Comparison of ENCODE assay signal across 26 cellular contexts in genomic region chr1:195701149-195701548, GRCh38.
DNase-seq lines count a peak whose midpoint lies in the region; ATAC-seq, FAIRE-seq and TF ChIP-seq lines count a peak whose summit lies in the region.
"Had no signal": no experiment of that assay in that cellular context is flagged by ENCODE, and none has a peak within 500 bp of the region (broad histone marks: within the 10 kb centered on the region; RNA-seq: fewer than 3 reads in every experiment).

No MANE protein-coding gene starts in this region.

- POLR2A ChIA-PET in HepG2 (lab: Yijun Ruan, JAX) (no interaction called here), K562 (lab: Yijun Ruan, JAX) (no interaction called here)

- CTCF ChIA-PET in HepG2 (lab: Yijun Ruan, JAX; ENCODE audit: low intra/inter-chr PET ratio, low total read pairs) (no interaction called here), K562 (lab: Yijun Ruan, JAX; ENCODE audit: low intra/inter-chr PET ratio) (no interaction called here)

- in situ Hi-C loops in HepG2 (cut with HindIII; ENCODE audit: extremely low pct_ligation_motif_present, low pct_unique_long_range_greater_than_20kb) (no loop called here), K562 (cut with MboI) (no loop called here)

- under 1% methylated on average over 5 of the region's 5 CpGs for WGBS in HepG2 (ENCODE audit: low lambda C conversion rate)
- 43% methylated on average over 5 of the region's 5 CpGs for WGBS in right lobe of liver (ENCODE audit: insufficient coverage, low coverage, low lambda C conversion rate, missing lambda C conversion rate)
- WGBS in K562 (ENCODE audit: insufficient coverage, low coverage, missing lambda C conversion rate) = 5% methylated on average over 5 of the region's 5 CpGs

- intact Hi-C loops in HepG2 (cut with micrococcal nuclease; ENCODE audit: unreplicated experiment) (no loop called here), right lobe of liver (cut with DNase I) (no loop called here), K562 (cut with micrococcal nuclease) (no loop called here)

- H3K27ac ChIP-seq in HepG2 (ENCODE audit: extremely low read length, insufficient read depth, low read length) (no peak overlapping the region), right lobe of liver (no peak overlapping the region), K562 (ENCODE audit: extremely low read depth, low read depth, low read length) (no peak overlapping the region)
- H3K27ac ChIP-seq: 22Rv1, BLaER1 had no signal

- TF ChIP-seq EP300 in HepG2 (IDR thresholded peaks at IDR 0.05; ENCODE audit: low read depth in 2 of 2, low read length in 2 of 2) (no peak), HepG2 (CRISPR knock-in tag; IDR thresholded peaks at IDR 0.05; ENCODE audit: borderline replicate concordance) (no peak), K562 (IDR thresholded peaks at IDR 0.05; ENCODE audit: low read length) (no peak)

- H3K27me3 Mint-ChIP-seq in activated T-helper 17 cell treated with anti-CD3 and anti-CD28 coated beads, Interleukin-2, amount 50 U/mL, for 72 hours = no peaks in the 10 kb centered on the region
- H3K27me3 Mint-ChIP-seq: CD4-positive, alpha-beta memory T cell; CD4-positive, CD25-positive, alpha-beta regulatory T cell; CD8-positive, alpha-beta memory T cell had no signal

- H4K20me1 ChIP-seq in HepG2 (ENCODE audit: insufficient read depth, low read length) (no peaks in the 10 kb centered on the region), K562 (replicated peaks; ENCODE audit: control insufficient read depth, insufficient read depth, low read length) (no peaks in the 10 kb centered on the region)
- H4K20me1 ChIP-seq: BLaER1 had no signal

- H3K27me3 ChIP-seq in HepG2 (ENCODE audit: control insufficient read depth in 1 of 2, insufficient read depth in 2 of 2, low read length in 2 of 2) = no peaks in the 10 kb centered on the region
- no peaks in the 10 kb centered on the region for H3K27me3 ChIP-seq in right lobe of liver
- H3K27me3 ChIP-seq in K562 (ENCODE audit: control insufficient read depth in 2 of 2, insufficient read depth in 2 of 2, low read length in 2 of 2) = no peaks in the 10 kb centered on the region
- H3K27me3 ChIP-seq: BE2C, BLaER1 had no signal

- H3K9me3 ChIP-seq in HepG2 (ENCODE audit: low read length) (no peaks in the 10 kb centered on the region), right lobe of liver (no peaks in the 10 kb centered on the region), K562 (replicated peaks; ENCODE audit: control insufficient read depth, insufficient read depth, low read depth, low read length) (no peaks in the 10 kb centered on the region; the same call in 1 of the 2 replicates)
- H3K9me3 ChIP-seq: BE2C, BLaER1 had no signal

- no peak overlapping the region for H3K4me3 Mint-ChIP-seq in activated T-helper 17 cell treated with anti-CD3 and anti-CD28 coated beads, Interleukin-2, amount 50 U/mL, for 72 hours
- H3K4me3 Mint-ChIP-seq: CD14-positive monocyte; CD4-positive, alpha-beta memory T cell; CD4-positive, CD25-positive, alpha-beta regulatory T cell; CD8-positive, alpha-beta memory T cell had no signal

- ATAC-seq in HepG2 (no peak), right lobe of liver (no peak), K562 (no peak)
- no peak for ATAC-seq in activated T-helper 17 cell treated with anti-CD3 and anti-CD28 coated beads, Interleukin-2, amount 50 U/mL, for 72 hours (replicated peaks)
- ATAC-seq: GM12878 had no signal

- no peaks in the 10 kb centered on the region for H3K36me3 ChIP-seq in HepG2 (replicated peaks in 1 of 2; ENCODE audit: control insufficient read depth in 1 of 2, insufficient read depth in 2 of 2, low read length in 2 of 2)
- H3K36me3 ChIP-seq in right lobe of liver = no peaks in the 10 kb centered on the region
- H3K36me3 ChIP-seq in K562 (ENCODE audit: control insufficient read depth, insufficient read depth, low read length) = no peaks in the 10 kb centered on the region
- H3K36me3 ChIP-seq: BE2C, BLaER1 had no signal

- H3K9me1 ChIP-seq in K562 (ENCODE audit: control insufficient read depth, insufficient read depth, low read length) = no peaks in the 10 kb centered on the region

- no peak for FAIRE-seq in HepG2 (lab: Jason Lieb, UNC)
- FAIRE-seq in K562 (lab: Jason Lieb, UNC) = peak; percentile 32
- FAIRE-seq: GM12878, GM12892, GM18507 had no signal

- H3K36me3 Mint-ChIP-seq in activated T-helper 17 cell treated with anti-CD3 and anti-CD28 coated beads, Interleukin-2, amount 50 U/mL, for 72 hours (ENCODE audit: low read depth) = no peaks in the 10 kb centered on the region
- H3K36me3 Mint-ChIP-seq: CD14-positive monocyte; CD4-positive, alpha-beta memory T cell; CD4-positive, CD25-positive, alpha-beta regulatory T cell; CD8-positive, alpha-beta memory T cell had no signal

- BruUV-seq in HepG2 (replicated peaks; lab: Mats Ljungman, UMichigan) (no TSS peak), K562 (replicated peaks; lab: Mats Ljungman, UMichigan) (no TSS peak)

- TF ChIP-seq RAD21 in HepG2 (CRISPR knock-in tag; IDR thresholded peaks at IDR 0.05) (no peak), K562 (CRISPR knock-in tag; conservative IDR thresholded peaks at IDR 0.05 in 1 of 2, IDR thresholded peaks at IDR 0.05 in 1 of 2) (no peak)

- no peak for DNase-seq in HepG2 (ENCODE audit: low spot score)
- no peak for DNase-seq in right lobe of liver
- DNase-seq in NCI-H69 (lab: John Stamatoyannopoulos, UW) = peak; percentile 70
- no peak for DNase-seq in K562 (ENCODE audit: extremely low read depth in 1 of 4, low spot score in 3 of 4)
- no peak for DNase-seq in NCI-H1930 (lab: John Stamatoyannopoulos, UW)
- DNase-seq: ACHN; BE2C; C1 segment of cervical spinal cord; CD4-positive, alpha-beta memory T cell; CD4-positive, CD25-positive, alpha-beta regulatory T cell; CD8-positive, alpha-beta memory T cell; COR-L47; DMS 273 treated with DMSO at 0.1 percent for 48 hours; DMS153; DMS53; DMS79; DND-41; EL; GDM1 had no signal

- no peaks in the 10 kb centered on the region for H3K9me3 Mint-ChIP-seq in activated T-helper 17 cell treated with anti-CD3 and anti-CD28 coated beads, Interleukin-2, amount 50 U/mL, for 72 hours

- H2AFZ ChIP-seq in HepG2 (ENCODE audit: low read length) = no peak overlapping the region
- no peak overlapping the region for H2AFZ ChIP-seq in K562 (ENCODE audit: low read depth, low read length)

- H3K4me2 ChIP-seq in HepG2 (ENCODE audit: low read depth, low read length) (no peak overlapping the region), K562 (ENCODE audit: insufficient read depth, low read length) (no peak overlapping the region)
- H3K4me2 ChIP-seq: BLaER1 had no signal

- H3K4me1 ChIP-seq in HepG2 (ENCODE audit: insufficient read depth, low read length) = no peaks in the 10 kb centered on the region
- no peaks in the 10 kb centered on the region for H3K4me1 ChIP-seq in right lobe of liver
- no peaks in the 10 kb centered on the region for H3K4me1 ChIP-seq in K562 (replicated peaks in 1 of 2; ENCODE audit: control insufficient read depth in 2 of 2, insufficient read depth in 2 of 2, low read length in 2 of 2)
- H3K4me1 ChIP-seq: BE2C, BLaER1 had no signal

- no peak for TF ChIP-seq POLR2A in HepG2 (IDR thresholded peaks at IDR 0.05; ENCODE audit: insufficient read depth in 1 of 2, low read depth in 2 of 2, low read length in 2 of 2)
- TF ChIP-seq POLR2A in right lobe of liver (IDR thresholded peaks at IDR 0.05) = no peak
- no peak for TF ChIP-seq POLR2A in K562 (conservative IDR thresholded peaks at IDR 0.05)

- H3K9ac ChIP-seq in HepG2 (ENCODE audit: insufficient read depth, low read depth, low read length) = no peak overlapping the region
- no peak overlapping the region for H3K9ac ChIP-seq in K562 (ENCODE audit: insufficient read depth in 1 of 2, low read depth in 2 of 2, low read length in 2 of 2)
- H3K9ac ChIP-seq: BLaER1 had no signal

- no peaks in the 10 kb centered on the region for H3K4me1 Mint-ChIP-seq in activated T-helper 17 cell treated with anti-CD3 and anti-CD28 coated beads, Interleukin-2, amount 50 U/mL, for 72 hours
- H3K4me1 Mint-ChIP-seq: CD14-positive monocyte; CD4-positive, alpha-beta memory T cell; CD4-positive, CD25-positive, alpha-beta regulatory T cell; CD8-positive, alpha-beta memory T cell had no signal

- no peaks in the 10 kb centered on the region for H3K79me2 ChIP-seq in HepG2 (ENCODE audit: insufficient read depth, low read length)
- H3K79me2 ChIP-seq in K562 (ENCODE audit: control insufficient read depth, insufficient read depth, low read length) = no peaks in the 10 kb centered on the region

- H3K4me3 ChIP-seq in HepG2 (replicated peaks in 1 of 3; ENCODE audit: insufficient read depth in 1 of 3, low read depth in 2 of 3, low read length in 3 of 3) (no peak overlapping the region), right lobe of liver (no peak overlapping the region), K562 (no peak overlapping the region)
- H3K4me3 ChIP-seq: BLaER1, GM12878 had no signal

- no peak for TF ChIP-seq CTCF in HepG2 (CRISPR knock-in tag; IDR thresholded peaks at IDR 0.05)
- no peak for TF ChIP-seq CTCF in right lobe of liver (IDR thresholded peaks at IDR 0.05)
- no peak for TF ChIP-seq CTCF in K562 (IDR thresholded peaks at IDR 0.05 in 2 of 3, conservative IDR thresholded peaks at IDR 0.05 in 1 of 3; ENCODE audit: insufficient read depth in 2 of 3, low read depth in 1 of 3, low read length in 3 of 3)

- no peak overlapping the region for H3K27ac Mint-ChIP-seq in activated T-helper 17 cell treated with anti-CD3 and anti-CD28 coated beads, Interleukin-2, amount 50 U/mL, for 72 hours
- H3K27ac Mint-ChIP-seq: CD14-positive monocyte; CD4-positive, alpha-beta memory T cell; CD4-positive, CD25-positive, alpha-beta regulatory T cell; CD8-positive, alpha-beta memory T cell had no signal

TF ChIP-seq in HepG2, 621 proteins besides CTCF, POLR2A, EP300 and RAD21 (continues in another document):
- peak; percentile 49; the same call in 1 of the 2 replicates for TF ChIP-seq MAFF (IDR thresholded peaks at IDR 0.05; ENCODE audit: low read depth, low read length)

TF ChIP-seq in K562, 482 proteins besides CTCF, POLR2A, EP300 and RAD21 (continues in another document):
- TF ChIP-seq MAFK (IDR thresholded peaks at IDR 0.05; ENCODE audit: low read length) (peak; percentile 15; the same call in 1 of the 2 replicates), YY1 (IDR thresholded peaks at IDR 0.05; ENCODE audit: borderline replicate concordance in 1 of 3, control insufficient read depth in 1 of 3, extremely low read depth in 1 of 3, insufficient read depth in 3 of 3, insufficient read length in 1 of 3, insufficient replicate concordance in 2 of 3, low read depth in 1 of 3, low read length in 2 of 3) (no peak), CREBBP (IDR thresholded peaks at IDR 0.05; ENCODE audit: low read depth, low read length) (no peak), XRCC3 (IDR thresholded peaks at IDR 0.05) (no peak), HOXB6 (CRISPR knock-in tag; IDR thresholded peaks at IDR 0.05; ENCODE audit: borderline replicate concordance) (no peak), MAFG (tag; conservative IDR thresholded peaks at IDR 0.05) (peak; percentile 39), KAT7 (CRISPR knock-in tag; IDR thresholded peaks at IDR 0.05; ENCODE audit: borderline replicate concordance) (no peak)

Comparison
In these comparisons a context has a peak if more than half of its experiments do, and no peak if none do; other contexts are left out.
1. Of the 241 proteins assayed by ChIP-seq in both HepG2 and K562: peak only in HepG2: none; only in K562: MAFG; in both: MAFF and MAFK; in neither: 238.